12 cellular contexts compared by ENCODE assay signal in the genomic region with DNA sequence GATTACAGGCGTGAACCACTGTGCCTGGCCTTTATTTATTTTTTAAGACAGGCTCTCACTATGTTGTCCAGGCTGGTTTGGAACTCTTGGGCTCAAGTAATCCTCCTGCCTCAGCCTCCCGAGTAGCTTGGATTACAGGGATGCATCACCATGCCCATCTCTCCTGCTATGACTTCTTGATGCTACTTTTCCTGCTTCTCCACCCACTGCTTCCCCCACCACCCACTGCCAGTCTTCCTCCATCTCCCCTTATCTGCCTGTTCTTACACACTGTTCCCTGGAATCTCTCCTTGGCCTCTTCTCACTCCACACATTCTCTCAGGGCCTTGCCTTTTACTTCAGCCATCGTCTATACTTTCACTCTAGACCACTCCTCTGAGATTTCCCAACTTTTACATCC.
"Had no signal": no experiment of that assay in that cellular context is flagged by ENCODE, and none has a peak within 500 bp of the region (broad histone marks: within the 10 kb centered on the region; RNA-seq: fewer than 3 reads in every experiment).

No MANE protein-coding gene starts in this region.

- H3K36me3 ChIP-seq: neural progenitor cell had no signal

- H3K4me3 ChIP-seq: esophagus squamous epithelium, neural progenitor cell had no signal

- H3K4me1 ChIP-seq: neural progenitor cell, parathyroid adenoma had no signal

- H3K9me3 ChIP-seq: esophagus squamous epithelium had no signal

- H3K27ac ChIP-seq: neural progenitor cell had no signal

- ATAC-seq: activated CD4-positive, CD25-positive, alpha-beta regulatory T cell treated with anti-CD3 and anti-CD28 coated beads, Interleukin-2, amount 50 U/mL, for 24 hours; activated T-cell treated with anti-CD3 and anti-CD28 coated beads, Interleukin-2, amount 50 U/mL, for 4 hours had no signal

- DNase-seq: activated CD4-positive, alpha-beta T cell treated with anti-CD3 and anti-CD28 coated beads, Interleukin-2, amount 50 U/mL, for 48 hours; activated effector memory CD4-positive, alpha-beta T cell treated with anti-CD3 and anti-CD28 coated beads, Interleukin-2, amount 50 U/mL, for 16 hours; activated T-cell treated with anti-CD3 and anti-CD28 coated beads, Interleukin-2, amount 50 U/mL, for 4 hours; esophagus squamous epithelium; foreskin fibroblast; head of caudate nucleus; SIG-M5; stimulated activated CD4-positive, alpha-beta T cell treated with anti-CD3 and anti-CD28 coated beads, Interleukin-12 subunit alpha, Interleukin-12 subunit beta, amount 100 ng/mL, for 4 hours; stimulated activated naive CD4-positive, alpha-beta T cell treated with Interleukin-2 at 50 U/mL for 16 hours had no signal
